19 cellular contexts compared by ENCODE assay signal in the genomic region with DNA sequence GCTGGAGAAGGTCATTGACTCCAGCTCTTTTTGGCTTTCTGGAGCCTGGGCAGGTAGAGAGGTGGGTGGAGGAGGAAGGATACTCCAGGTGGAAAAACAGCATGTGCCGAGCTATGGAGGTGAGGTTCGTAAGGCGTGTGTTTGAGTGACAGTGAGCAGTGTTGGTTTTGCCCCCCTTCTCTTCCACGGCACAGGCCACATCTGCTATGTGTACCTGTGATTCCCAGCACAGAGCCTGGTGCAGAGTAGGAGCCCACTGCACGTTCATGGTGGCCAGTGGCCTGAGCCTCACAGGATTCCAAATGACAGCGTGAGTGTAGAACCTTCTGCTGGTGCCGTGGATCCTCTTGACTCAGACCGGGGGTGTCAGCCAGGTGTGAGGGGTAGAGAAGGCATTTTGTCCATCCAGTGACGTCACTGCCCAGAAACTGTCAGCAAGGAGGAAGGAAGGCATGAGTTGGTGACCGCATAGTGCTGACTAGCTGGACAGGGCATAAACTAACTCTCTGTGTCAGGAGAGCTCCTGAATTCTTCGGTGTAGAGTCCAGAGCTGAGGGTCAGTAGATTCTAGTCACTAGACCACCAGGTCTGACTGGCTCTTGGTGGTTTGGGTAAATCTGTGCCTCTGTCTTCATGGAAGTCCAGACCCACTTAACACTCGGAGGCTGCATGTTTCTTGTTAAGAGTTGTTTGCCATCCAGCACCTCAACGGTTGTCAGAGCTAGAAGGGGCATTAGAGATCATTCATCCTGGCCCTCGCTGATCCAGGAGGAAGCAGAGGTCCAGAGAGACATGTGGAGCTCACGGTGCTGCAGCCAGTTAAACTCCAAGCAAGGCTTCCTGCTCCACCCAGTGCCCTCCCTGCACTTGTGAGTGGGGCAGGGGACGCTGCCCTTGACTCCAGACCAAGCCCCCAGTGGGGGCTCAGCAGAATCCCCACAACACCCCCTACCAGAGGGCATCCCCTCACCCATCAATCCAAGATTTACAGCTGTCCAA. TPM values are rescaled to one million over a fixed set of nuclear protein-coding genes. Genes with fewer than 3 reads are reported as not detected.
A peak's percentile ranks its signal among the peaks of the same experiment; 100 is the strongest.
DNase-seq lines count a peak whose midpoint lies in the region; ATAC-seq and TF ChIP-seq lines count a peak whose summit lies in the region.
"Had no signal": no experiment of that assay in that cellular context is flagged by ENCODE, and none has a peak within 500 bp of the region (broad histone marks: within the 10 kb centered on the region; RNA-seq: fewer than 3 reads in every experiment).

No MANE protein-coding gene starts in this region.

- H3K4me3 Mint-ChIP-seq in CD8-positive, alpha-beta T cell = no peak overlapping the region
- H3K4me3 Mint-ChIP-seq: immature natural killer cell had no signal

- H3K27me3 Mint-ChIP-seq in CD8-positive, alpha-beta T cell (ENCODE audit: low read depth) = no peaks in the 10 kb centered on the region

- H3K27ac ChIP-seq in brain microvascular endothelial cell (peak overlapping the region; percentile 48), liver (ENCODE audit: low read depth in 1 of 2, low read length in 2 of 2) (peak overlapping the region; percentile 14 to 35), transverse colon (peak overlapping the region; percentile 59 to 94 (median 90))
- no peak overlapping the region for H3K27ac ChIP-seq in CD8-positive, alpha-beta T cell (ENCODE audit: low read depth, low read length)
- H3K27ac ChIP-seq: sigmoid colon had no signal

- H3K4me1 ChIP-seq in liver (ENCODE audit: control insufficient read depth in 4 of 4, insufficient read depth in 4 of 4, low read length in 3 of 4) (peaks cover 12 to 41% (median 31%) of the 10 kb centered on the region in 4 donors), transverse colon (peaks cover 4 to 64% (median 39%) of the 10 kb centered on the region in 4 donors)
- peaks cover 22% of the 10 kb centered on the region for H3K4me1 ChIP-seq in CD8-positive, alpha-beta T cell (ENCODE audit: insufficient read depth, low read length)

- TF ChIP-seq POLR2A in transverse colon (IDR thresholded peaks at IDR 0.05) = no peak

- CTCF ChIA-PET in CD8-positive, alpha-beta T cell (lab: Charles Lee) = interaction anchor here (0.8 to 3.7 kb wide), 4 partner anchors 11 to 57 kb away, joined by 3 to 14 read pairs (median 4); no protein-coding TSS in a partner anchor

- DNase-seq in NOMO-1 treated with DMSO at 0.1 percent for 48 hours (lab: John Stamatoyannopoulos, UW; ENCODE audit: unreplicated experiment) = peak; percentile 19
- no peak for DNase-seq in NOMO-1 treated with dmso at 0.1 percent for 144 hours (lab: John Stamatoyannopoulos, UW; ENCODE audit: unreplicated experiment)
- no peak for DNase-seq in brain microvascular endothelial cell
- peak; percentile 37 for DNase-seq in transverse colon
- DNase-seq in NCI-H2171 (lab: John Stamatoyannopoulos, UW) = no peak
- DNase-seq in globus pallidus (ENCODE audit: low spot score) = no peak
- no peak for DNase-seq in CD8-positive, alpha-beta T cell
- DNase-seq: ACHN; activated CD4-positive, alpha-beta T cell treated with anti-CD3 and anti-CD28 coated beads, Interleukin-2, amount 50 U/mL, for 48 hours; DMS 273 treated with DMSO at 0.1 percent for 48 hours; effector CD4-positive, alpha-beta T cell; gastrocnemius medialis; immature natural killer cell; KG1; NCI-H1694; sigmoid colon; T-helper 9 cell had no signal

- H3K9ac ChIP-seq in liver (ENCODE audit: low read depth in 1 of 2, low read length in 2 of 2) = no peak overlapping the region

- no peak for TF ChIP-seq RAD21 in liver (IDR thresholded peaks at IDR 0.05)

- in situ Hi-C loops in brain microvascular endothelial cell (cut with HindIII; ENCODE audit: low pct_ligation_motif_present, low sequenced_read_pairs) = no loop called here
- in situ Hi-C loops in transverse colon (cut with MboI; ENCODE audit: low pct_ligation_motif_present in 1 of 4, low pct_unique_long_range_greater_than_20kb in 1 of 4, low sequenced_read_pairs in 3 of 4) = loop anchor here in 2 of 4 donors (10.0 to 25.0 kb wide), 2 partner anchors 284 to 296 kb away; partner anchors contain the start of gene TOR1AIP2 (in 1 of the 2)

- H3K27ac Mint-ChIP-seq in CD8-positive, alpha-beta T cell = no peak overlapping the region
- H3K27ac Mint-ChIP-seq: activated T-helper 2 cell treated with anti-CD3 and anti-CD28 coated beads, Interferon-gamma antibody, Interleukin-2, Interleukin-4, amounts not matched to agents 10 μg/mL and 5 μg/mL and 100 μg/mL, durations not matched to agents 14 hours and 24 hours and 36 hours; immature natural killer cell had no signal

- H3K27me3 ChIP-seq in brain microvascular endothelial cell (replicated peaks) (no peaks in the 10 kb centered on the region), liver (ENCODE audit: control insufficient read depth in 4 of 4, insufficient read depth in 4 of 4, low read length in 3 of 4) (peaks cover 0 to 3% (median 0%) of the 10 kb centered on the region in 4 donors), transverse colon (no peaks in the 10 kb centered on the region)
- H3K27me3 ChIP-seq in CD8-positive, alpha-beta T cell (ENCODE audit: insufficient read depth, low read length) = no peaks in the 10 kb centered on the region
- H3K27me3 ChIP-seq: gastrocnemius medialis, sigmoid colon had no signal

- H3K4me3 ChIP-seq in brain microvascular endothelial cell (ENCODE audit: low read depth, low read length) = no peak overlapping the region
- no peak overlapping the region for H3K4me3 ChIP-seq in liver (ENCODE audit: low read depth in 1 of 3, low read length in 3 of 3)
- no peak overlapping the region for H3K4me3 ChIP-seq in transverse colon
- H3K4me3 ChIP-seq in CD8-positive, alpha-beta T cell (ENCODE audit: low read depth, low read length) = no peak overlapping the region
- H3K4me3 ChIP-seq: gastrocnemius medialis, sigmoid colon had no signal

- no peak for TF ChIP-seq EP300 in transverse colon (IDR thresholded peaks at IDR 0.05; ENCODE audit: low read depth)

- intact Hi-C loops in transverse colon (cut with DNase I; ENCODE audit: low total_unique reads) = no loop called here
- intact Hi-C loops in CD8-positive, alpha-beta T cell (cut with DNase I, micrococcal nuclease) = loop anchor here (5.0 to 10.0 kb wide), 6 partner anchors 201 to 1434 kb away; partner anchors contain the start of genes STX6 (in 2 of the 2), AXDND1 (in 1 of the 2), RALGPS2 (in 1 of the 2) and SOAT1 (in 1 of the 2)

- no peaks in the 10 kb centered on the region for H3K36me3 Mint-ChIP-seq in CD8-positive, alpha-beta T cell
- H3K36me3 Mint-ChIP-seq: immature natural killer cell had no signal

- H3K36me3 ChIP-seq in brain microvascular endothelial cell (replicated peaks) (no peaks in the 10 kb centered on the region), liver (ENCODE audit: control insufficient read depth in 4 of 4, insufficient read depth in 3 of 4, low read depth in 1 of 4, low read length in 3 of 4) (no peaks in the 10 kb centered on the region), transverse colon (no peaks in the 10 kb centered on the region)
- no peaks in the 10 kb centered on the region for H3K36me3 ChIP-seq in CD8-positive, alpha-beta T cell (ENCODE audit: insufficient read depth, low read length)
- H3K36me3 ChIP-seq: gastrocnemius medialis, sigmoid colon had no signal

- H3K9me3 Mint-ChIP-seq in CD8-positive, alpha-beta T cell = no peaks in the 10 kb centered on the region
- H3K9me3 Mint-ChIP-seq: activated T-helper 2 cell treated with anti-CD3 and anti-CD28 coated beads, Interferon-gamma antibody, Interleukin-2, Interleukin-4, amounts not matched to agents 10 μg/mL and 5 μg/mL and 100 μg/mL, durations not matched to agents 14 hours and 24 hours and 36 hours; immature natural killer cell had no signal

- H3K9me3 ChIP-seq in liver (ENCODE audit: control insufficient read depth in 4 of 4, low read length in 3 of 4) (no peaks in the 10 kb centered on the region), transverse colon (no peaks in the 10 kb centered on the region)
- no peaks in the 10 kb centered on the region for H3K9me3 ChIP-seq in CD8-positive, alpha-beta T cell (ENCODE audit: low read length)
- H3K9me3 ChIP-seq: gastrocnemius medialis, sigmoid colon had no signal

- TF ChIP-seq CTCF in brain microvascular endothelial cell (IDR thresholded peaks at IDR 0.05; ENCODE audit: low read depth, low read length, missing control alignments) (no peak), liver (IDR thresholded peaks at IDR 0.05; ENCODE audit: low read depth, low read length, missing input control) (no peak), transverse colon (IDR thresholded peaks at IDR 0.05) (no peak)
- no peak for TF ChIP-seq CTCF in CD8-positive, alpha-beta T cell (IDR thresholded peaks at IDR 0.05)

- POLR2A ChIA-PET in CD8-positive, alpha-beta T cell (lab: Charles Lee) = interaction anchor here (1.5 kb wide), 1 partner anchor 276 kb away, joined by 3 read pairs; no protein-coding TSS in a partner anchor

- ATAC-seq in CD8-positive, alpha-beta T cell = no peak
- ATAC-seq: gastrocnemius medialis had no signal

- H3K4me1 Mint-ChIP-seq in CD8-positive, alpha-beta T cell (ENCODE audit: low read depth) = peaks cover 44% of the 10 kb centered on the region

- 75% methylated on average over 16 of the region's 16 CpGs for whole genome bisulfite sequencing in liver
- WGBS in transverse colon (ENCODE audit: low coverage in 1 of 2), 2 donors = 62% methylated on average over 16 of the region's 16 CpGs; no CpG with 5 or more reads in 1 of the 2 donors

TF ChIP-seq in liver, 16 proteins besides CTCF, POLR2A, EP300 and RAD21 (continues in another document):
- TF ChIP-seq EGR1 (IDR thresholded peaks at IDR 0.05; ENCODE audit: low read depth in 2 of 2) (no peak), RXRA (IDR thresholded peaks at IDR 0.05) (no peak), ZBTB33 (IDR thresholded peaks at IDR 0.05) (no peak), NR2F2 (IDR thresholded peaks at IDR 0.05) (no peak), YY1 (IDR thresholded peaks at IDR 0.05) (no peak), JUND (IDR thresholded peaks at IDR 0.05) (no peak), FOXA2 (IDR thresholded peaks at IDR 0.05) (no peak), GABPA (IDR thresholded peaks at IDR 0.05 in 1 of 2, conservative IDR thresholded peaks at IDR 0.05 in 1 of 2) (no peak)

RNA-seq across cellular contexts. Expression of gene QSOX1, which starts 3.8 kb away (rescaled TPM):
- total RNA-seq in liver = 10 to 100 TPM; 14.3 to 46.4 TPM
- polyA plus RNA-seq in liver = 10 to 100 TPM; 29.8 to 49.2 TPM
- total RNA-seq in transverse colon = 100 to 1,000 TPM; 109 to 124 (median 119) TPM
- total RNA-seq in CD8-positive, alpha-beta T cell = 10 to 100 TPM; 12.8 to 12.9 TPM

Comparison
In these comparisons a context has a peak if more than half of its experiments do, and no peak if none do; other contexts are left out.
1. DNase-seq: peak in NOMO-1 treated with DMSO at 0.1 percent for 48 hours (single experiment) and transverse colon (single experiment); none in NOMO-1 treated with dmso at 0.1 percent for 144 hours (single experiment), brain microvascular endothelial cell (single experiment), NCI-H2171 (single experiment), globus pallidus (single experiment) and CD8-positive, alpha-beta T cell (0 of 7).